In the genomic region with DNA sequence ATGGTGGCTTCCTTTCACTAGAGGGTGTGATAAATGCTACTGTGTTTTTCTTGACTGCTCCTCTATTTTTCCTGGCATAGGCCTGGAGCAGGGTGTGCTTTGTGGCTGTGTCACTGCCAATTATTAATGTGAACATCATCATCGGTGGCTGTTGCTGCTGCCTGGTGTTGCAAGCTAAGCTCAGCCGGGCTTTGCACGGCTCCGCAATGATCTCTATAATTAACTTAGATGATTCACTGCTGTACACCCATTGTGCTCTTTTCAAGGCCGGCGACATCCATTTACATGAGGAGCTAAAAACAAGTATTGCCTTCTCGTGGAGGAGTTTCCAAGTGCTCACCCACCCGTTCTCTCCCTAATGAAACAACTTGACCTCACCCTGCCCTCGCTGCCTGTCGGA, we compare ENCODE assay signal across 1 cellular context.
TF ChIP-seq lines count a peak whose summit lies in the region.

No MANE protein-coding gene starts in this region.

TF ChIP-seq in SK-N-SH treated with all-trans-retinoic acid at 6 μM for 48 hours, 23 proteins besides CTCF, POLR2A, EP300 and RAD21 (continued from another document):
- no peak for TF ChIP-seq RARB (CRISPR knock-in tag; IDR thresholded peaks at IDR 0.05)
